15 cellular contexts compared by ENCODE assay signal in the genomic region with DNA sequence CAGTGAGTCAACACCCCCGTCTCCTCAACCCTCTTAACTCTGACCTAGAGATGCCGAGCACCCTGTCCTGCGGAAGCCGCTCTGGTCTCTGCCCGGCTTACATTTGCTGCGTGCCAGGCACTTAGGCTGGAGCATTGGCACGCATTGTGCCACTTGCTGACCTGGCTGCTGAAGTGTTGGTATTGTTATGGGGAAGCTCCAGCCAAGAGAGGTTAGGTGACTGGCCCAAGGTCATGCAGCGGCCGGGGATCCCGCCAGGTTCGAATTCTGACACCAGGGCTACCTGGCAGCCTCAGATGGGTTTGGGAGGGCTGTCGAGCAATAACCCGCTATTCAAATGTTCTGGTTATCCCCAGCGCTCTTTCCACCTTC. TPM values are rescaled to one million over a fixed set of nuclear protein-coding genes. Genes with fewer than 3 reads are reported as not detected.
DNase-seq lines count a peak whose midpoint lies in the region; ATAC-seq, FAIRE-seq and TF ChIP-seq lines count a peak whose summit lies in the region.
"Had no signal": no experiment of that assay in that cellular context is flagged by ENCODE, and none has a peak within 500 bp of the region (broad histone marks: within the 10 kb centered on the region; RNA-seq: fewer than 3 reads in every experiment).

No MANE protein-coding gene starts in this region.

- no peak overlapping the region for H2AFZ ChIP-seq in mammary epithelial cell (ENCODE audit: low read depth, low read length)
- no peak overlapping the region for H2AFZ ChIP-seq in GM12878 (ENCODE audit: control insufficient read depth, low read depth, low read length)
- H2AFZ ChIP-seq: PC-9 had no signal

- H3K4me1 Mint-ChIP-seq in MCF 10A (ENCODE audit: insufficient read depth, unreplicated experiment), result no peaks in the 10 kb centered on the region

- no TSS peak for BruUV-seq in mammary epithelial cell (replicated peaks; lab: Mats Ljungman, UMichigan)
- no TSS peak for BruUV-seq in MCF 10A (replicated peaks; lab: Mats Ljungman, UMichigan)
- no TSS peak for BruUV-seq in GM12878 (replicated peaks; lab: Mats Ljungman, UMichigan)

- RAD21 ChIA-PET in GM12878 (lab: Charles Lee; ENCODE audit: unreplicated experiment), result interaction anchor here (0.6 to 2.0 kb wide), 10 partner anchors 12 to 450 kb away, joined by 3 to 11 read pairs (median 4); partner anchors contain the start of genes BECN1, NAGLU, PSMC3IP and RPL27

- H3K9me3 ChIP-seq in mammary epithelial cell (replicated peaks; ENCODE audit: insufficient read depth, low read length) (no peaks in the 10 kb centered on the region), GM12878 (replicated peaks; ENCODE audit: control insufficient read depth, insufficient read depth, low read length) (no peaks in the 10 kb centered on the region), iPS-20b (ENCODE audit: insufficient read depth, low read depth, low read length) (no peaks in the 10 kb centered on the region), stomach (no peaks in the 10 kb centered on the region)
- H3K9me3 ChIP-seq: left lung, transverse colon had no signal

- no peak for TF ChIP-seq RAD21 in GM12878 (IDR thresholded peaks at IDR 0.05; ENCODE audit: insufficient read depth, low read depth, low read length)

- peak overlapping the region; percentile 87 for H3K4me2 ChIP-seq in mammary epithelial cell (ENCODE audit: insufficient read depth, low read depth, low read length)
- 0 out of 2 replicates have a peak overlapping the region, but pooled peaks have one; percentile 92 for H3K4me2 ChIP-seq in GM12878 (ENCODE audit: control insufficient read depth, insufficient read depth)

- H3K9ac ChIP-seq in mammary epithelial cell (ENCODE audit: insufficient read depth, low read length) (no peak overlapping the region), GM12878 (ENCODE audit: control insufficient read depth, insufficient read depth, low read length) (no peak overlapping the region), iPS-20b (ENCODE audit: low read depth, low read length) (no peak overlapping the region)

- intact Hi-C loops in mammary epithelial cell (cut with micrococcal nuclease), result no loop called here
- intact Hi-C loops in MCF 10A (cut with micrococcal nuclease), result no loop called here
- intact Hi-C loops in GM12878 (cut with micrococcal nuclease; ENCODE audit: unreplicated experiment), result loop anchor here (5.0 kb wide), 1 partner anchor 215 kb away; the partner anchor contains the start of gene RAMP2
- intact Hi-C loops in stomach (cut with DNase I; ENCODE audit: low total_unique reads), result no loop called here

- H3K27ac Mint-ChIP-seq in MCF 10A (ENCODE audit: low read depth, unreplicated experiment), result no peak overlapping the region
- H3K27ac Mint-ChIP-seq: brain; effector memory CD8-positive, alpha-beta T cell had no signal

- FAIRE-seq in GM12878 (lab: Jason Lieb, UNC), result no peak
- FAIRE-seq: D721Med, frontal cortex had no signal

- TF ChIP-seq EP300 in GM12878 (IDR thresholded peaks at IDR 0.05; ENCODE audit: borderline replicate concordance in 1 of 2, control insufficient read depth in 1 of 2, low read depth in 2 of 2, low read length in 2 of 2), result no peak
- TF ChIP-seq EP300 in stomach (IDR thresholded peaks at IDR 0.05), result no peak

- TF ChIP-seq CTCF in mammary epithelial cell (conservative IDR thresholded peaks at IDR 0.05 in 1 of 2, IDR thresholded peaks at IDR 0.05 in 1 of 2; ENCODE audit: extremely low read depth in 1 of 2, insufficient read depth in 1 of 2, low read depth in 1 of 2, low read length in 2 of 2) (no peak), MCF 10A (IDR thresholded peaks at IDR 0.05; ENCODE audit: unreplicated experiment) (no peak), GM12878 (IDR thresholded peaks at IDR 0.05 in 2 of 3, conservative IDR thresholded peaks at IDR 0.05 in 1 of 3; ENCODE audit: control insufficient read depth in 2 of 3, extremely low read depth in 1 of 3, insufficient read depth in 1 of 3, low read depth in 3 of 3, low read length in 3 of 3) (no peak), stomach (IDR thresholded peaks at IDR 0.05) (no peak)

- POLR2A ChIA-PET in MCF 10A (lab: Yijun Ruan, JAX), result interaction anchor here (0.7 kb wide), 1 partner anchor 9 kb away, joined by 3 read pairs; no protein-coding TSS in a partner anchor
- POLR2A ChIA-PET in GM12878 (lab: Charles Lee), result interaction anchor here (1.1 to 1.6 kb wide), 4 partner anchors 11 to 108 kb away, joined by 4 to 11 read pairs (median 5); partner anchors contain the start of genes NAGLU and PSMC3IP

- no peaks in the 10 kb centered on the region for H3K27me3 Mint-ChIP-seq in MCF 10A (ENCODE audit: insufficient read depth, unreplicated experiment)
- H3K27me3 Mint-ChIP-seq: brain; effector memory CD8-positive, alpha-beta T cell had no signal

- in situ Hi-C loops in mammary epithelial cell (cut with MboI; ENCODE audit: low sequenced_read_pairs in 2 of 2), result no loop called here
- in situ Hi-C loops in GM12878 (cut with MboI), result no loop called here

- WGBS in mammary epithelial cell (ENCODE audit: low coverage, missing lambda C conversion rate), result 82% methylated on average over 14 of the region's 14 CpGs
- 84% methylated on average over 14 of the region's 14 CpGs for WGBS in GM12878 (ENCODE audit: insufficient coverage, insufficient replicate concordance, low lambda C conversion rate, missing lambda C conversion rate)
- 56 to 76% (median 72%) methylated on average over 5 to 14 of the region's 14 CpGs for WGBS in stomach, 5 donors

- H3K4me3 ChIP-seq in mammary epithelial cell (replicated peaks in 1 of 3; ENCODE audit: insufficient read depth in 1 of 3, low read depth in 2 of 3, low read length in 3 of 3) (no peak overlapping the region), GM12878 (no peak overlapping the region), iPS-20b (ENCODE audit: low read length) (peak overlapping the region; percentile 66; the same call in 1 of the 2 replicates), stomach (peak overlapping the region in 3 of 4 donors; percentile 39 to 55 (median 45))

- H3K36me3 ChIP-seq in mammary epithelial cell (ENCODE audit: insufficient read depth, low read length) (peaks cover 1% of the 10 kb centered on the region), GM12878 (ENCODE audit: control insufficient read depth in 2 of 2, insufficient read depth in 2 of 2, low read length in 1 of 2) (no peaks in the 10 kb centered on the region; a peak in 2 of 4 replicates), iPS-20b (ENCODE audit: insufficient read depth, low read depth, low read length) (0 out of 2 replicates have a peak, but pooled peaks cover 14% of the 10 kb centered on the region), stomach (peaks cover 14 to 38% (median 23%) of the 10 kb centered on the region in 4 donors)

- ATAC-seq in GM12878 (no peak), HG02885 (IDR thresholded peaks at IDR 0.05; ENCODE audit: poor library complexity, unreplicated experiment) (no peak)

- peaks cover 4% of the 10 kb centered on the region for H3K4me1 ChIP-seq in mammary epithelial cell (ENCODE audit: insufficient read depth, low read length)
- H3K4me1 ChIP-seq in GM12878 (ENCODE audit: control insufficient read depth, insufficient read depth, low read length), result peaks cover 11% of the 10 kb centered on the region
- H3K4me1 ChIP-seq in iPS-20b (ENCODE audit: insufficient read depth, low read length), result no peaks in the 10 kb centered on the region
- H3K4me1 ChIP-seq in stomach, result peaks cover 5 to 33% (median 22%) of the 10 kb centered on the region in 4 donors

- H3K36me3 Mint-ChIP-seq in MCF 10A (ENCODE audit: insufficient read depth, unreplicated experiment), result peaks cover 25% of the 10 kb centered on the region

- TF ChIP-seq POLR2A in GM12878 (IDR thresholded peaks at IDR 0.05; ENCODE audit: low read depth, low read length), result no peak
- TF ChIP-seq POLR2A in stomach (IDR thresholded peaks at IDR 0.05), result no peak

- no peak overlapping the region for H3K27ac ChIP-seq in mammary epithelial cell (ENCODE audit: insufficient read depth, low read depth, low read length)
- H3K27ac ChIP-seq in GM12878 (ENCODE audit: control insufficient read depth, insufficient read depth), result no peak overlapping the region
- no peak overlapping the region for H3K27ac ChIP-seq in iPS-20b (ENCODE audit: low read length)
- H3K27ac ChIP-seq in stomach, result peak overlapping the region in 1 of 5 donors; percentile 1
- H3K27ac ChIP-seq: left lung, PC-9, transverse colon had no signal

- no peaks in the 10 kb centered on the region for H4K20me1 ChIP-seq in mammary epithelial cell (ENCODE audit: insufficient read depth, low read length)
- no peaks in the 10 kb centered on the region for H4K20me1 ChIP-seq in GM12878 (ENCODE audit: control insufficient read depth, insufficient read depth)

- no peaks in the 10 kb centered on the region for H3K27me3 ChIP-seq in mammary epithelial cell (ENCODE audit: insufficient read depth, low read length)
- H3K27me3 ChIP-seq in GM12878 (replicated peaks in 1 of 2; ENCODE audit: control insufficient read depth in 2 of 2, insufficient read depth in 2 of 2, low read length in 1 of 2), result no peaks in the 10 kb centered on the region
- H3K27me3 ChIP-seq in iPS-20b (ENCODE audit: insufficient read depth, low read length), result peaks cover 6% of the 10 kb centered on the region; the same call in 1 of the 2 replicates
- H3K27me3 ChIP-seq in stomach, result no peaks in the 10 kb centered on the region
- H3K27me3 ChIP-seq: transverse colon had no signal

- H3K79me2 ChIP-seq in mammary epithelial cell (ENCODE audit: insufficient read depth, low read length) (no peaks in the 10 kb centered on the region), GM12878 (ENCODE audit: control insufficient read depth, insufficient read depth, low read length) (no peaks in the 10 kb centered on the region)

- CTCF ChIA-PET in mammary epithelial cell (lab: Charles Lee; ENCODE audit: low non-redundant PET), result interaction anchor here (1.0 kb wide), 1 partner anchor 62 kb away, joined by 4 read pairs; the partner anchor contains the start of genes RETREG3 and TUBG1
- CTCF ChIA-PET in MCF 10A (lab: Yijun Ruan, JAX), result interaction anchor here (0.7 to 1.4 kb wide), 2 partner anchors 12 to 16 kb away, joined by 3 read pairs; partner anchors contain the start of gene NAGLU
- CTCF ChIA-PET in GM12878 (lab: Yijun Ruan, JAX), result interaction anchor here (1.0 to 3.0 kb wide), 13 partner anchors 11 to 299 kb away, joined by 3 to 21 read pairs (median 4); partner anchors contain the start of genes MLX, NAGLU and PSMC3IP

- H3K9me3 Mint-ChIP-seq in MCF 10A (ENCODE audit: unreplicated experiment), result no peaks in the 10 kb centered on the region
- H3K9me3 Mint-ChIP-seq: brain; effector memory CD8-positive, alpha-beta T cell had no signal

- dilution Hi-C loops in mammary epithelial cell (cut with HindIII; ENCODE audit: low sequenced_read_pairs), result no loop called here

- SMC1A ChIA-PET in GM12878 (lab: Charles Lee; ENCODE audit: uncharacterized antibody, unreplicated experiment), result interaction anchor here (1.2 to 2.0 kb wide), 5 partner anchors 11 to 277 kb away, joined by 3 to 11 read pairs (median 5); partner anchors contain the start of genes BECN1, MLX and NAGLU

- H3K4me3 Mint-ChIP-seq in MCF 10A (ENCODE audit: unreplicated experiment), result no peak overlapping the region

- DNase-seq in mammary epithelial cell, result no peak
- no peak for DNase-seq in MCF 10A (ENCODE audit: unreplicated experiment)
- DNase-seq in GM12878 (ENCODE audit: low read depth, low spot score), result no peak
- peak; percentile 45 for DNase-seq in stomach
- no peak for DNase-seq in NCI-H146 treated with DMSO at 0.1 percent for 48 hours (lab: John Stamatoyannopoulos, UW; ENCODE audit: unreplicated experiment)
- DNase-seq in islet precursor cell, result no peak

RNA-seq across cellular contexts. Expression of gene HSD17B1, which starts 5.0 kb away (rescaled TPM):
- total RNA-seq in mammary epithelial cell (10 to 100 TPM; 19.3 to 23.8 TPM), MCF 10A (2022) (13.0 and 18.1 TPM in 2 replicates), GM12878 (2014; rRNA removed) (0.44 and 1.1 TPM in 2 replicates), GM12878 (2014; rRNA removed; fragmentation: Illumina TruSeq; extraction: Trizol) (0.14 and 0.36 TPM in 2 replicates), GM12878 (2021) (0.61 and 0.67 TPM in 2 replicates), stomach (1 to 10 TPM in 1 of 5 donors, under 1 TPM in 1, not detected in 3; 0.55 to 1.8 TPM)
- polyA plus RNA-seq in mammary epithelial cell (5.8 TPM), GM12878 (2011; rRNA removed) (0.19 and 0.29 TPM in 2 replicates), GM12878 (2014; fragmentation: Illumina TruSeq; extraction: Trizol) (0.06 and 0.15 TPM in 2 replicates), GM12878 (2014; fragmentation: Nextera tagmentation; extraction: Ambion mirVana) (under 1 TPM; 0.21 to 0.26 TPM), GM12878 (2014; rRNA removed) (0.22 and 0.47 TPM in 2 replicates), GM12878 (2016; fragmentation: Nextera tagmentation; extraction: Ambion mirVana) (1 to 10 TPM in 1 of 2 experiments, under 1 TPM in 1; 0.73 to 1.1 TPM), stomach (1 to 10 TPM; 2.7 to 4.8 (median 4.6) TPM)
- polyA minus RNA-seq in mammary epithelial cell, result 0.16 TPM
- total RNA-seq in GM12878 (2013; cell fraction: nucleolus; rRNA removed), result 1.6 and 2.3 TPM in 2 replicates
- 0.63 TPM for polyA plus RNA-seq in GM12878 (2011; ENCODE audit: low read depth)
- polyA plus RNA-seq in GM12878 (2011; cell fraction: cytosol; rRNA removed), result 0.39 and 0.65 TPM in 2 replicates
- polyA plus RNA-seq in GM12878 (2011; cell fraction: nucleus; rRNA removed), result 0.86 and 0.99 TPM in 2 replicates
- polyA plus RNA-seq in GM12878 (2012), result 0.53 and 0.89 TPM in 2 replicates
- polyA minus RNA-seq in GM12878 (2011; rRNA and poly(A)+ RNA removed), result 0.15 and 0.72 TPM in 2 replicates
- polyA minus RNA-seq in GM12878 (2011; cell fraction: cytosol; rRNA and poly(A)+ RNA removed), result not detected in 2 replicates
- 0.60 and 1.7 TPM in 2 replicates for polyA minus RNA-seq in GM12878 (2011; cell fraction: nucleus; rRNA and poly(A)+ RNA removed)

RNA-seq across cellular contexts. Expression of gene NAGLU, which starts 11.6 kb away (rescaled TPM):
- total RNA-seq in mammary epithelial cell (10 to 100 TPM; 22.7 to 25.2 TPM), MCF 10A (2022) (21.0 and 29.5 TPM in 2 replicates), GM12878 (2014; rRNA removed) (19.0 and 23.1 TPM in 2 replicates), GM12878 (2014; rRNA removed; fragmentation: Illumina TruSeq; extraction: Trizol) (8.2 and 8.5 TPM in 2 replicates), GM12878 (2021) (25.8 and 27.4 TPM in 2 replicates), stomach (10 to 100 TPM; 11.7 to 55.8 (median 22.9) TPM)
- polyA plus RNA-seq in mammary epithelial cell (17.5 TPM), GM12878 (2011; rRNA removed) (4.6 and 9.3 TPM in 2 replicates), GM12878 (2014; fragmentation: Illumina TruSeq; extraction: Trizol) (2.4 and 6.8 TPM in 2 replicates), GM12878 (2014; fragmentation: Nextera tagmentation; extraction: Ambion mirVana) (under 1 TPM; 0.23 to 0.69 TPM), GM12878 (2014; rRNA removed) (27.5 and 34.8 TPM in 2 replicates), GM12878 (2016; fragmentation: Nextera tagmentation; extraction: Ambion mirVana) (10 to 100 TPM in 1 of 2 experiments, 1 to 10 TPM in 1; 2.9 to 19.6 TPM), stomach (10 to 100 TPM; 16.7 to 22.4 (median 19.9) TPM)
- polyA minus RNA-seq in mammary epithelial cell, result 28.6 TPM
- total RNA-seq in GM12878 (2013; cell fraction: nucleolus; rRNA removed), result 41.7 and 43.3 TPM in 2 replicates
- polyA plus RNA-seq in GM12878 (2011; ENCODE audit: low read depth), result 5.0 TPM
- polyA plus RNA-seq in GM12878 (2011; cell fraction: cytosol; rRNA removed), result 13.1 and 20.9 TPM in 2 replicates
- 56.0 and 60.4 TPM in 2 replicates for polyA plus RNA-seq in GM12878 (2011; cell fraction: nucleus; rRNA removed)
- polyA plus RNA-seq in GM12878 (2012), result 13.8 and 15.5 TPM in 2 replicates
- 7.9 and 20.1 TPM in 2 replicates for polyA minus RNA-seq in GM12878 (2011; rRNA and poly(A)+ RNA removed)
- polyA minus RNA-seq in GM12878 (2011; cell fraction: cytosol; rRNA and poly(A)+ RNA removed), result 8.2 and 11.0 TPM in 2 replicates
- 23.8 and 27.5 TPM in 2 replicates for polyA minus RNA-seq in GM12878 (2011; cell fraction: nucleus; rRNA and poly(A)+ RNA removed)

RNA-seq across cellular contexts. Expression of gene COASY, which starts 14.3 kb away (rescaled TPM):
- total RNA-seq in mammary epithelial cell (10 to 100 TPM; 26.0 to 90.1 TPM), MCF 10A (2022) (82.6 and 89.2 TPM in 2 replicates), GM12878 (2014; rRNA removed) (27.8 and 31.3 TPM in 2 replicates), GM12878 (2014; rRNA removed; fragmentation: Illumina TruSeq; extraction: Trizol) (18.6 TPM in 2 replicates), GM12878 (2021) (81.9 and 88.5 TPM in 2 replicates), stomach (100 to 1,000 TPM in 1 of 5 donors, 10 to 100 TPM in 4; 15.6 to 127 (median 43.5) TPM)
- polyA plus RNA-seq in mammary epithelial cell (61.1 TPM), GM12878 (2011; rRNA removed) (19.9 and 33.1 TPM in 2 replicates), GM12878 (2014; fragmentation: Illumina TruSeq; extraction: Trizol) (28.0 and 38.1 TPM in 2 replicates), GM12878 (2014; fragmentation: Nextera tagmentation; extraction: Ambion mirVana) (10 to 100 TPM; 39.8 to 46.6 TPM), GM12878 (2014; rRNA removed) (52.5 and 57.8 TPM in 2 replicates), GM12878 (2016; fragmentation: Nextera tagmentation; extraction: Ambion mirVana) (10 to 100 TPM; 88.1 to 93.9 TPM), stomach (10 to 100 TPM; 79.6 to 93.4 (median 88.4) TPM)
- 92.7 TPM for polyA minus RNA-seq in mammary epithelial cell
- total RNA-seq in GM12878 (2013; cell fraction: nucleolus; rRNA removed), result 25.0 and 29.9 TPM in 2 replicates
- 32.2 TPM for polyA plus RNA-seq in GM12878 (2011; ENCODE audit: low read depth)
- polyA plus RNA-seq in GM12878 (2011; cell fraction: cytosol; rRNA removed), result 43.3 and 50.8 TPM in 2 replicates
- polyA plus RNA-seq in GM12878 (2011; cell fraction: nucleus; rRNA removed), result 260 and 275 TPM in 2 replicates
- 64.1 and 86.9 TPM in 2 replicates for polyA plus RNA-seq in GM12878 (2012)
- polyA minus RNA-seq in GM12878 (2011; rRNA and poly(A)+ RNA removed), result 21.3 and 34.8 TPM in 2 replicates
- polyA minus RNA-seq in GM12878 (2011; cell fraction: cytosol; rRNA and poly(A)+ RNA removed), result 23.2 and 23.4 TPM in 2 replicates
- 28.2 and 43.9 TPM in 2 replicates for polyA minus RNA-seq in GM12878 (2011; cell fraction: nucleus; rRNA and poly(A)+ RNA removed)

RNA-seq across cellular contexts. Expression of gene MLX, which starts 19.2 kb away (rescaled TPM):
- 10 to 100 TPM; 24.5 to 40.4 TPM for total RNA-seq in mammary epithelial cell
- 49.3 TPM for polyA plus RNA-seq in mammary epithelial cell
- polyA minus RNA-seq in mammary epithelial cell, result 26.6 TPM
- total RNA-seq in MCF 10A (2022), result 37.3 and 39.6 TPM in 2 replicates
- total RNA-seq in GM12878 (2013; cell fraction: nucleolus; rRNA removed), result 60.5 and 62.5 TPM in 2 replicates
- total RNA-seq in GM12878 (2014; rRNA removed), result 37.1 and 39.5 TPM in 2 replicates
- total RNA-seq in GM12878 (2014; rRNA removed; fragmentation: Illumina TruSeq; extraction: Trizol), result 34.1 and 34.4 TPM in 2 replicates
- 38.3 and 41.5 TPM in 2 replicates for total RNA-seq in GM12878 (2021)
- polyA plus RNA-seq in GM12878 (2011; ENCODE audit: low read depth), result 23.2 TPM
- polyA plus RNA-seq in GM12878 (2011; rRNA removed), result 41.2 and 48.9 TPM in 2 replicates
- polyA plus RNA-seq in GM12878 (2011; cell fraction: cytosol; rRNA removed), result 46.2 and 53.0 TPM in 2 replicates
- 103 and 133 TPM in 2 replicates for polyA plus RNA-seq in GM12878 (2011; cell fraction: nucleus; rRNA removed)
- 30.5 and 32.5 TPM in 2 replicates for polyA plus RNA-seq in GM12878 (2012)
- 59.2 and 61.1 TPM in 2 replicates for polyA plus RNA-seq in GM12878 (2014; fragmentation: Illumina TruSeq; extraction: Trizol)
- 10 to 100 TPM; 38.3 to 49.1 TPM for polyA plus RNA-seq in GM12878 (2014; fragmentation: Nextera tagmentation; extraction: Ambion mirVana)
- 65.0 and 66.1 TPM in 2 replicates for polyA plus RNA-seq in GM12878 (2014; rRNA removed)
- polyA plus RNA-seq in GM12878 (2016; fragmentation: Nextera tagmentation; extraction: Ambion mirVana), result 10 to 100 TPM; 40.6 to 47.4 TPM
- polyA minus RNA-seq in GM12878 (2011; rRNA and poly(A)+ RNA removed), result 65.2 and 81.9 TPM in 2 replicates
- polyA minus RNA-seq in GM12878 (2011; cell fraction: cytosol; rRNA and poly(A)+ RNA removed), result 16.7 and 28.9 TPM in 2 replicates
- polyA minus RNA-seq in GM12878 (2011; cell fraction: nucleus; rRNA and poly(A)+ RNA removed), result 34.8 and 58.3 TPM in 2 replicates
- 100 to 1,000 TPM in 1 of 5 donors, 10 to 100 TPM in 4; 39.7 to 101 (median 62.5) TPM for total RNA-seq in stomach
- 10 to 100 TPM; 39.1 to 83.4 (median 55.5) TPM for polyA plus RNA-seq in stomach

RNA-seq across cellular contexts. Expression of gene PSMC3IP, which starts 29.8 kb away (rescaled TPM):
- total RNA-seq in mammary epithelial cell (10 to 100 TPM in 1 of 2 donors, 1 to 10 TPM in 1; 2.2 to 25.2 TPM), MCF 10A (2022) (10.3 and 12.0 TPM in 2 replicates), GM12878 (2014; rRNA removed) (17.4 and 18.7 TPM in 2 replicates), GM12878 (2014; rRNA removed; fragmentation: Illumina TruSeq; extraction: Trizol) (12.0 and 12.1 TPM in 2 replicates), GM12878 (2021) (14.7 and 18.0 TPM in 2 replicates), stomach (1 to 10 TPM in 2 of 5 donors, under 1 TPM in 1, not detected in 2; 0.89 to 3.3 (median 2.4) TPM)
- polyA plus RNA-seq in mammary epithelial cell (14.4 TPM), GM12878 (2011; rRNA removed) (13.5 and 15.0 TPM in 2 replicates), GM12878 (2014; fragmentation: Illumina TruSeq; extraction: Trizol) (25.9 and 28.5 TPM in 2 replicates), GM12878 (2014; fragmentation: Nextera tagmentation; extraction: Ambion mirVana) (1 to 10 TPM; 6.8 to 7.1 TPM), GM12878 (2014; rRNA removed) (24.8 and 26.8 TPM in 2 replicates), GM12878 (2016; fragmentation: Nextera tagmentation; extraction: Ambion mirVana) (10 to 100 TPM; 33.1 to 34.5 TPM), stomach (1 to 10 TPM; 5.1 to 6.5 (median 5.2) TPM)
- 8.2 TPM for polyA minus RNA-seq in mammary epithelial cell
- total RNA-seq in GM12878 (2013; cell fraction: nucleolus; rRNA removed), result 9.0 and 9.9 TPM in 2 replicates
- 9.6 TPM for polyA plus RNA-seq in GM12878 (2011; ENCODE audit: low read depth)
- polyA plus RNA-seq in GM12878 (2011; cell fraction: cytosol; rRNA removed), result 7.3 and 9.3 TPM in 2 replicates
- polyA plus RNA-seq in GM12878 (2011; cell fraction: nucleus; rRNA removed), result 29.3 and 29.5 TPM in 2 replicates
- polyA plus RNA-seq in GM12878 (2012), result 8.4 and 13.5 TPM in 2 replicates
- 10.9 and 11.5 TPM in 2 replicates for polyA minus RNA-seq in GM12878 (2011; rRNA and poly(A)+ RNA removed)
- polyA minus RNA-seq in GM12878 (2011; cell fraction: cytosol; rRNA and poly(A)+ RNA removed), result 3.3 and 4.7 TPM in 2 replicates
- polyA minus RNA-seq in GM12878 (2011; cell fraction: nucleus; rRNA and poly(A)+ RNA removed), result 10.9 and 16.8 TPM in 2 replicates

Comparison
In these comparisons a context has a peak if more than half of its experiments do, and no peak if none do; other contexts are left out.
1. H3K4me3 ChIP-seq: peak in iPS-20b (single experiment) and stomach (3 of 4); none in mammary epithelial cell (0 of 3) and GM12878 (single experiment).